8 cellular contexts compared by ENCODE assay signal in the genomic region with DNA sequence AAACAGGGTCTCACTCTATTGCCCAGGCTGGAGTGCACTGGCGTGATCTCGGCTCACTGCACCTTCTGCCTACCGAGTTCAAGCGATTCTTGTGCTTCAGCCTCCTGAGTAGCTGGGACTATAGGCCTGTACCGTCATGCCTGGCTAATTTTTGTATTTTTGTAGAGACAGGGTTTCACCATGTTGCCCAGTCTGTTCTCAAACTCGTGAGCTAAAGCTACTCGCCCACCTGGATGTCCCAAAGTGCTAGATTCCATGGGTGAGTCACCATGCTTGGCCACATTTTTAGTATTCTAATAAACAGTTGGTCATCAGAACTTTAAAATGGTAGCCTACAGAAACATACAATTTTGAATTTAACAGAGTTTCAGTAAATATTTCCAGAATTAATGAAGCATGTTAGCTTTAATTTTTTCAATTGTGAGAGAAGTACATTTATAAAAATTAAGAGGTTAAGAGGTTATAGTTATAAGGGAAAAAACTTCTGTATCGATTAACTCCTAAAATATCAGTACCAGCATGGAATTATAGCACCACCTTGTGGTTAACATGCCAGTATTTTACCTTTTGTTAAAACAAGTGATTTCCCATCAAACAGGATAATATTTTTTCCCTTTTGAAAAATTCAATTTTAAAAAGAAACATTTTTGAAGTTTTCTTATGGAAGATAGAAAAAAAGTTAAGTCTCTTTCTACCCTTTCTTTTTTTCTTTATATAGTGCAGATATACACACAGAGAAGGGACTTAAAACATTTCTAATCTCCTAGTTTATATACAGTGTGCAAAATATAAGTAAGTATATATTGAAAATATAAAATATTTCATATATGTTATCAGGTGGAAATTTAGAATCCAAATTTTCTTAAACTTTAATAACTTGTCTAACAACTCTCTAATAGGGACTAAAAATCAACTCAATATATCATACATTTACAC.
DNase-seq lines count a peak whose midpoint lies in the region; ATAC-seq, FAIRE-seq and TF ChIP-seq lines count a peak whose summit lies in the region.

No MANE protein-coding gene starts in this region.

- FAIRE-seq in islet of Langerhans (lab: Jason Lieb, UNC) (peak; percentile 100), HTR-8/SVneo (lab: Jason Lieb, UNC) (no peak)

- TF ChIP-seq CTCF in VCaP (conservative IDR thresholded peaks at IDR 0.05) = peak; percentile 97

- DNase-seq in NCI-H82 (lab: John Stamatoyannopoulos, UW) = peak; percentile 45
- no peak for DNase-seq in NCI-H82 treated with DMSO at 0.1 percent for 48 hours (lab: John Stamatoyannopoulos, UW; ENCODE audit: unreplicated experiment)
- peak; percentile 20 for DNase-seq in HS-5 (ENCODE audit: low read depth)
- no peak for DNase-seq in HTR-8/SVneo (ENCODE audit: insufficient read length, low spot score)

- no peak overlapping the region for H3K27ac ChIP-seq in VCaP

- no peak for ATAC-seq in GM19035 (IDR thresholded peaks at IDR 0.05; ENCODE audit: unreplicated experiment)
- ATAC-seq in HG02610 (IDR thresholded peaks at IDR 0.05; ENCODE audit: unreplicated experiment) = no peak

Comparison
In these comparisons a context has a peak if more than half of its experiments do, and no peak if none do; other contexts are left out.
1. DNase-seq: peak in NCI-H82 (single experiment) and HS-5 (single experiment); none in NCI-H82 treated with DMSO at 0.1 percent for 48 hours (single experiment) and HTR-8/SVneo (single experiment).